ENCODE assay signal across 29 cellular contexts in the genomic region with DNA sequence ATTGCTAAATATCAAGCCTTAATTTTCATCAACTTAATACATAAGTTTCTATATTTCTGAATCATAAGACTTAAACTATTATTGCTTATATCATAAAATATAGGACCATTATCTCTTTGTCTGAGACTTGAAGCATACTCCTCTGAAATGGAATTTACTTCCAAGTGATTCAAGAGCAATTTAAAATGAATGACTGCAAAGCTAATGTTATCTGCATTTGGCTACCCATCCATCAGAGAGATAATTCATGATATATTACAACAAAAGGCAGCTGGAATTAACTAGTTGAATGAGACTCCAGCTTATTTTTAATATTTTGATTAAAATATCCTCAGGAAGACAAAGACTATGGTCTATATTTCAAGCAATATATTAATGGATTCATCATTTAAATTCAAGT.
"Had no signal": no experiment of that assay in that cellular context is flagged by ENCODE, and none has a peak within 500 bp of the region (broad histone marks: within the 10 kb centered on the region; RNA-seq: fewer than 3 reads in every experiment).

No MANE protein-coding gene starts in this region.

- H3K4me1 ChIP-seq: stomach, suprapubic skin, testis, thyroid gland, tibial artery, tibial nerve, transverse colon, upper lobe of left lung, upper lobe of right lung, uterus, vagina had no signal

- H3K36me3 ChIP-seq: stomach, suprapubic skin, thoracic aorta, thyroid gland, transverse colon, upper lobe of left lung, upper lobe of right lung, uterus, vagina had no signal

- H3K27ac ChIP-seq: stomach, suprapubic skin, testis, thoracic aorta, thyroid gland, tibial artery, tibial nerve, transverse colon, upper lobe of left lung, upper lobe of right lung, uterus, vagina had no signal

- ATAC-seq: stimulated activated effector memory CD8-positive, alpha-beta T cell treated with anti-CD3 and anti-CD28 coated beads, Interleukin-12 subunit alpha, Interleukin-12 subunit beta, amount 100 ng/mL, for 72 hours; stimulated activated memory B cell treated with anti-CD40 and anti-IgM and Interleukin-4, amounts not matched to agents 10 μg/mL and 1 μg/mL and 100 μg/mL, for 72 hours; stimulated activated naive B cell treated with anti-CD40 and anti-IgM and Interleukin-4, amounts not matched to agents 10 μg/mL and 1 μg/mL and 100 μg/mL, for 72 hours; stimulated activated naive CD8-positive, alpha-beta T cell treated with anti-CD3 and anti-CD28 coated beads, Interleukin-15, amount 100 ng/mL, for 72 hours; stimulated activated naive CD8-positive, alpha-beta T cell treated with anti-CD3 and anti-CD28 coated beads, Interleukin-15, Interleukin-2, amounts not matched to agents 100 U/mL and 50 U/mL, for 24 hours; upper lobe of right lung had no signal

- H3K4me3 ChIP-seq: stomach, suprapubic skin, testis, thoracic aorta, thyroid gland, tibial artery, tibial nerve, transverse colon, upper lobe of left lung, upper lobe of right lung, uterus, vagina had no signal

- H3K4me3 Mint-ChIP-seq: stimulated activated effector memory CD8-positive, alpha-beta T cell treated with anti-CD3 and anti-CD28 coated beads, Interleukin-12 subunit alpha, Interleukin-12 subunit beta, amount 100 ng/mL, for 72 hours; stimulated activated memory B cell treated with anti-CD40 and anti-IgM and Interleukin-4, amounts not matched to agents 10 μg/mL and 1 μg/mL and 100 μg/mL, for 72 hours; stimulated activated naive B cell treated with anti-CD40 and anti-IgM and Interleukin-4, amounts not matched to agents 10 μg/mL and 1 μg/mL and 100 μg/mL, for 72 hours; stimulated activated naive CD8-positive, alpha-beta T cell treated with anti-CD3 and anti-CD28 coated beads, Interleukin-15, amount 100 ng/mL, for 72 hours; stimulated activated naive CD8-positive, alpha-beta T cell treated with anti-CD3 and anti-CD28 coated beads, Interleukin-15, Interleukin-2, amounts not matched to agents 100 ng/mL and 50 ng/mL, for 24 hours; type B pancreatic cell had no signal

- H3K27me3 ChIP-seq: stomach, suprapubic skin, testis, thyroid gland, tibial artery, tibial nerve, transverse colon, upper lobe of left lung, upper lobe of right lung, uterus, vagina had no signal

- H3K27me3 Mint-ChIP-seq: stimulated activated memory B cell treated with anti-CD40 and anti-IgM and Interleukin-4, amounts not matched to agents 10 μg/mL and 1 μg/mL and 100 μg/mL, for 72 hours; stimulated activated naive B cell treated with anti-CD40 and anti-IgM and Interleukin-4, amounts not matched to agents 10 μg/mL and 1 μg/mL and 100 μg/mL, for 72 hours; stimulated activated naive CD8-positive, alpha-beta T cell treated with anti-CD3 and anti-CD28 coated beads, Interleukin-15, amount 100 ng/mL, for 72 hours; stimulated activated naive CD8-positive, alpha-beta T cell treated with anti-CD3 and anti-CD28 coated beads, Interleukin-15, Interleukin-2, amounts not matched to agents 100 ng/mL and 50 ng/mL, for 24 hours had no signal

- DNase-seq: stimulated activated CD4-positive, alpha-beta T cell treated with anti-CD3 and anti-CD28 coated beads, Interleukin-2, amount 100 ng/mL, for 48 hours; stimulated activated CD4-positive, alpha-beta T cell treated with anti-CD3 and anti-CD28 coated beads, Interleukin-4, amount 100 ng/mL, for 1 hour; stimulated activated CD4-positive, alpha-beta T cell treated with anti-CD3 and anti-CD28 coated beads, Interleukin-4, amount 100 ng/mL, for 24 hours; stimulated activated CD4-positive, alpha-beta T cell treated with anti-CD3 and anti-CD28 coated beads, Interleukin-4, amount 100 ng/mL, for 4 hours; stimulated activated CD8-positive, alpha-beta memory T cell treated with anti-CD3 and anti-CD28 coated beads, Interleukin-4, amount 100 ng/mL, for 48 hours; stimulated activated naive B cell treated with anti-CD40 and anti-IgM and Interleukin-4, amounts not matched to agents 10 μg/mL and 1 μg/mL and 100 μg/mL, for 72 hours; stimulated activated naive CD4-positive, alpha-beta T cell; stimulated activated naive CD4-positive, alpha-beta T cell treated with Interleukin-2 at 50 U/mL for 16 hours; stimulated activated naive CD8-positive, alpha-beta T cell treated with anti-CD3 and anti-CD28 coated beads, Interleukin-15, amount 100 ng/mL, for 72 hours; stimulated activated naive CD8-positive, alpha-beta T cell treated with anti-CD3 and anti-CD28 coated beads, Interleukin-15, Interleukin-2, amounts not matched to agents 100 U/mL and 50 U/mL, for 24 hours; stomach; substantia nigra; testis; thyroid gland; tibial artery; transverse colon; trophoblast cell; upper lobe of left lung; upper lobe of right lung; uterus had no signal

- H3K9me3 Mint-ChIP-seq: stimulated activated memory B cell treated with anti-CD40 and anti-IgM and Interleukin-4, amounts not matched to agents 10 μg/mL and 1 μg/mL and 100 μg/mL, for 72 hours had no signal

- H3K9me3 ChIP-seq: suprapubic skin, testis, thoracic aorta, thyroid gland, tibial artery, tibial nerve, upper lobe of right lung, uterus, vagina had no signal

- H3K36me3 Mint-ChIP-seq: stimulated activated effector memory CD8-positive, alpha-beta T cell treated with anti-CD3 and anti-CD28 coated beads, Interleukin-12 subunit alpha, Interleukin-12 subunit beta, amount 100 ng/mL, for 72 hours; stimulated activated memory B cell treated with anti-CD40 and anti-IgM and Interleukin-4, amounts not matched to agents 10 μg/mL and 1 μg/mL and 100 μg/mL, for 72 hours; stimulated activated naive B cell treated with anti-CD40 and anti-IgM and Interleukin-4, amounts not matched to agents 10 μg/mL and 1 μg/mL and 100 μg/mL, for 72 hours had no signal

- H3K4me1 Mint-ChIP-seq: stimulated activated effector memory CD8-positive, alpha-beta T cell treated with anti-CD3 and anti-CD28 coated beads, Interleukin-12 subunit alpha, Interleukin-12 subunit beta, amount 100 ng/mL, for 72 hours; stimulated activated memory B cell treated with anti-CD40 and anti-IgM and Interleukin-4, amounts not matched to agents 10 μg/mL and 1 μg/mL and 100 μg/mL, for 72 hours; stimulated activated naive B cell treated with anti-CD40 and anti-IgM and Interleukin-4, amounts not matched to agents 10 μg/mL and 1 μg/mL and 100 μg/mL, for 72 hours; stimulated activated naive CD8-positive, alpha-beta T cell treated with anti-CD3 and anti-CD28 coated beads, Interleukin-15, amount 100 ng/mL, for 72 hours had no signal

- FAIRE-seq: urothelium cell line had no signal

- H3K27ac Mint-ChIP-seq: stimulated activated effector memory CD8-positive, alpha-beta T cell treated with anti-CD3 and anti-CD28 coated beads, Interleukin-12 subunit alpha, Interleukin-12 subunit beta, amount 100 ng/mL, for 72 hours; stimulated activated memory B cell treated with anti-CD40 and anti-IgM and Interleukin-4, amounts not matched to agents 10 μg/mL and 1 μg/mL and 100 μg/mL, for 72 hours; stimulated activated naive B cell treated with anti-CD40 and anti-IgM and Interleukin-4, amounts not matched to agents 10 μg/mL and 1 μg/mL and 100 μg/mL, for 72 hours; stimulated activated naive CD8-positive, alpha-beta T cell treated with anti-CD3 and anti-CD28 coated beads, Interleukin-15, amount 100 ng/mL, for 72 hours; stimulated activated naive CD8-positive, alpha-beta T cell treated with anti-CD3 and anti-CD28 coated beads, Interleukin-15, Interleukin-2, amounts not matched to agents 100 ng/mL and 50 ng/mL, for 24 hours; type B pancreatic cell had no signal
